1 cellular context compared by ENCODE assay signal in genomic region chr3:184907941-184908649, GRCh38.
TF ChIP-seq lines count a peak whose summit lies in the region.

No MANE protein-coding gene starts in this region.

TF ChIP-seq in SK-N-SH, 30 proteins besides CTCF, POLR2A, EP300 and RAD21 (continued from another document):
- TF ChIP-seq GATA2 (CRISPR knock-in tag; IDR thresholded peaks at IDR 0.05) (no peak), MEF2A (IDR thresholded peaks at IDR 0.05; ENCODE audit: borderline replicate concordance, low read depth) (no peak)
